9 cellular contexts compared by ENCODE assay signal in the genomic region with DNA sequence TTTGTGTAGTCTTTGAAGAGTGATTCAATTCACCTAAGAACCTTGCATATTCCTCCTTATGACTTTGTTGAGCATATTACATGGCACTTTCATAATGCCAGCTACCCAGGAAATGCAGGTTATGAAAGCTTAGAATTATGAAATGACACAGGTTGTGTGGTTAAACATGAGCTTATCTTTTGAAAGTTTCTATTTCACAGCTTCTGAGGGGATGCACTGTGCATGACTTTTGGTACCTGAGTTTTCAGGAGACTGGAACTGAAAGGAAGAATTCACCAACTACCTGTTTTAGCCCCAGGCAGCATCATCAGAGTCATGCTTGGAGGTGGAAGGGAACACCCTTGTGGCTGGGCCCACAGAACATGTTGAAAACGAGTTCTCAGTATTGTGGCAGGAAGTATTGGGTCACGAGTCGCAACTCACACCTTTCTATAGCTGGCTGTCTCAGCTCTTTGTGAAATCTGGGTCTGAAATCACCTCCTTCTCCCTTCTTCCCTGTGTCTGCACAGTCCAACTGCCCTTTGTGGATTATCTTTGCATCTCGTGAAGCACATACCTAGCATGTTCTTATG.
DNase-seq lines count a peak whose midpoint lies in the region; ATAC-seq and TF ChIP-seq lines count a peak whose summit lies in the region.
"Had no signal": no experiment of that assay in that cellular context is flagged by ENCODE, and none has a peak within 500 bp of the region (broad histone marks: within the 10 kb centered on the region; RNA-seq: fewer than 3 reads in every experiment).

No MANE protein-coding gene starts in this region.

- no peak overlapping the region for H3K4me3 ChIP-seq in epithelial cell of esophagus (ENCODE audit: low read length)

- TF ChIP-seq CTCF in epithelial cell of esophagus (IDR thresholded peaks at IDR 0.05; ENCODE audit: insufficient read depth, low read depth, low read length, missing control alignments) = peak; percentile 28

- DNase-seq in activated CD4-positive, CD25-positive, alpha-beta regulatory T cell treated with anti-CD3 and anti-CD28 coated beads, Interleukin-2, amount 50 U/mL, for 16 hours (ENCODE audit: low read depth, low spot score) = peak; percentile 57
- peak; percentile 96 for DNase-seq in epithelial cell of esophagus (ENCODE audit: low read depth)
- DNase-seq in stimulated activated naive CD4-positive, alpha-beta T cell (lab: John Stamatoyannopoulos, UW) = peak; percentile 8 to 79 (median 57)
- DNase-seq in NCI-H2196 treated with DMSO at 0.1 percent for 48 hours (lab: John Stamatoyannopoulos, UW; ENCODE audit: unreplicated experiment) = no peak
- DNase-seq in SW480 (ENCODE audit: low spot score) = no peak
- DNase-seq in hepatic stellate cell (ENCODE audit: low spot score) = no peak

- ATAC-seq in GM19324 (IDR thresholded peaks at IDR 0.05; ENCODE audit: low FRiP score, unreplicated experiment) (peak; percentile 90), HG03196 (IDR thresholded peaks at IDR 0.05; ENCODE audit: unreplicated experiment) (peak; percentile 86)
- ATAC-seq: Panc1 had no signal

Comparison
In these comparisons a context has a peak if more than half of its experiments do, and no peak if none do; other contexts are left out.
1. DNase-seq: peak in activated CD4-positive, CD25-positive, alpha-beta regulatory T cell treated with anti-CD3 and anti-CD28 coated beads, Interleukin-2, amount 50 U/mL, for 16 hours (single experiment), epithelial cell of esophagus (single experiment) and stimulated activated naive CD4-positive, alpha-beta T cell (6 of 6); none in NCI-H2196 treated with DMSO at 0.1 percent for 48 hours (single experiment), SW480 (single experiment) and hepatic stellate cell (single experiment).